ENCODE assay signal across 16 cellular contexts in the genomic region with DNA sequence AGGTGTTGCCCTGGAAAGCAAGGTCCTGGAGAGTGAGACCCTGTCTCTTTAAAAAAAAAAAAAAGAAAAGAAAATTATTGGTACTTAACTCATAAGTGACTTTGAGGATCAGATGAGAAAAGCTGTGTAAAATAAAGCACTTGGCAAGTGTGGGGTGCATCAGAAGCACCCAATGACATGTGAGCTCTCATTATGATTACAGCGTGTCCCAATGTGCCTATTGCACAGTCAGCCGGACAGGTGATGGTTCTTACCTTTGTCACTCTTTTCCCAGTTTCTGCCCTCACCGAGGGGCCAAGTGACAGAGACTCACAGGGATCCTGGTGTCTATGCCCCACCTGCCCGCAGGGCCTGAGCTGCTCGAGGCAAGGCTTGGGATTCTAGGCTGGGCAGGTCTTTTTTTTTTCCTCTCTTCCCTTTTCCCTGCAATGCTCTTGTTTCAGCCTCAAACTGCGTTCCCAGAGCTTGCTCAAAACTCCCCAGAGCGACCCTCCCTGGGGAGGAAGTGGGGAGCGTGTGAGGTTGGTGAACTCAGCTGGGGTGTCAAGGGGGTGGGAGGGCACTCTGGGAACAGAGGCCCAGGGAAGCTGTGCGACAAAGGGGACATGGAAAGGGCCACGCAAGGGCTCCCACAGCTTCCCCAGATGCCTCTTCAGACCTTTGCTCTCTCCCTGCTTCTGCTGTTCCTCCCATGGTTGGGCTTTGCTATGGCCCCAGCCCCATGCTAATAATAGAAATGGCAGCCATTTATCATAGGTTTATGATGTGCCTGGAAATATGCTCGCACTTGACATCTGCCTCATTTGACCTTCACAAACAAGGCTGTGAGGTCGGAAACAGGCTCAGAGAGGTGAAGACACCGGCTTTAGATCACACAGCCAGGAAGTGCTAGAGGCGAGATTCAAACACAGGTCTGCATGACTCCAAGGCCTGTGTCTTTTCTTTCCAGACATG. TPM values are rescaled to one million over a fixed set of nuclear protein-coding genes. Genes with fewer than 3 reads are reported as not detected.
DNase-seq lines count a peak whose midpoint lies in the region; ATAC-seq, FAIRE-seq and TF ChIP-seq lines count a peak whose summit lies in the region.
"Had no signal": no experiment of that assay in that cellular context is flagged by ENCODE, and none has a peak within 500 bp of the region (broad histone marks: within the 10 kb centered on the region; RNA-seq: fewer than 3 reads in every experiment).

No MANE protein-coding gene starts in this region.

- no peaks in the 10 kb centered on the region for H3K36me3 ChIP-seq in DND-41 (ENCODE audit: insufficient read depth, low read length)
- no peaks in the 10 kb centered on the region for H3K36me3 ChIP-seq in bronchial epithelial cell (ENCODE audit: control insufficient read depth, insufficient read depth, low read length)
- no peaks in the 10 kb centered on the region for H3K36me3 ChIP-seq in kidney (ENCODE audit: control insufficient read depth in 1 of 2, insufficient read depth in 2 of 2, low read length in 2 of 2)
- H3K36me3 ChIP-seq in gastrocnemius medialis = no peaks in the 10 kb centered on the region

- H3K9me3 ChIP-seq in DND-41 (ENCODE audit: insufficient read depth, low read length, severe bottlenecking) = no peaks in the 10 kb centered on the region
- no peaks in the 10 kb centered on the region for H3K9me3 ChIP-seq in kidney (ENCODE audit: control insufficient read depth in 1 of 2, low read length in 2 of 2)
- H3K9me3 ChIP-seq in gastrocnemius medialis = no peaks in the 10 kb centered on the region

- H3K27ac ChIP-seq in DND-41 (ENCODE audit: low read length) (no peak overlapping the region), kidney (ENCODE audit: low read depth in 2 of 2, low read length in 2 of 2) (peak overlapping the region; percentile 67 to 71), gastrocnemius medialis (peak overlapping the region; percentile 45 to 61 (median 48))

- no peaks in the 10 kb centered on the region for H3K36me3 Mint-ChIP-seq in stimulated activated effector memory CD8-positive, alpha-beta T cell treated with anti-CD3 and anti-CD28 coated beads, Interleukin-12 subunit alpha, Interleukin-12 subunit beta, amount 100 ng/mL, for 72 hours
- H3K36me3 Mint-ChIP-seq: naive thymus-derived CD8-positive, alpha-beta T cell; T-cell had no signal

- H3K4me3 Mint-ChIP-seq in stimulated activated effector memory CD8-positive, alpha-beta T cell treated with anti-CD3 and anti-CD28 coated beads, Interleukin-12 subunit alpha, Interleukin-12 subunit beta, amount 100 ng/mL, for 72 hours = no peak overlapping the region
- H3K4me3 Mint-ChIP-seq: activated naive CD4-positive, alpha-beta T cell treated with anti-CD3 and anti-CD28 coated beads for 36 hours; naive thymus-derived CD8-positive, alpha-beta T cell; stimulated activated naive CD8-positive, alpha-beta T cell treated with anti-CD3 and anti-CD28 coated beads, Interleukin-15, amount 100 ng/mL, for 72 hours; T-cell had no signal

- no peak overlapping the region for H3K4me2 ChIP-seq in DND-41 (ENCODE audit: insufficient read depth, low read length)

- in situ Hi-C loops in gastrocnemius medialis (cut with MboI; ENCODE audit: low sequenced_read_pairs in 4 of 4) = no loop called here

- DNase-seq in DND-41 (no peak), bronchial epithelial cell (ENCODE audit: low read depth) (no peak), kidney (peak; percentile 90), gastrocnemius medialis (no peak), NCI-H226 (no peak)
- DNase-seq in stimulated activated effector memory CD8-positive, alpha-beta T cell treated with anti-CD3 and anti-CD28 coated beads, Interleukin-12 subunit alpha, Interleukin-12 subunit beta, amount 100 ng/mL, for 72 hours (ENCODE audit: low spot score in 2 of 2) = no peak
- DNase-seq: activated CD4-positive, alpha-beta T cell treated with anti-CD3 and anti-CD28 coated beads, Interleukin-2, amount 50 U/mL, for 48 hours; activated naive CD4-positive, alpha-beta T cell treated with anti-CD3 and anti-CD28 coated beads for 36 hours; effector memory CD4-positive, alpha-beta T cell; NCI-H187; stimulated activated naive CD8-positive, alpha-beta T cell treated with anti-CD3 and anti-CD28 coated beads, Interleukin-15, amount 100 ng/mL, for 72 hours; T-cell had no signal

- H3K27me3 ChIP-seq in DND-41 (ENCODE audit: insufficient read depth, low read length, poor library complexity) = no peaks in the 10 kb centered on the region
- H3K27me3 ChIP-seq in bronchial epithelial cell (ENCODE audit: control insufficient read depth, insufficient read depth, low read length) = no peaks in the 10 kb centered on the region
- H3K27me3 ChIP-seq in gastrocnemius medialis = no peaks in the 10 kb centered on the region

- no peak overlapping the region for H3K4me3 ChIP-seq in DND-41 (ENCODE audit: low read depth in 1 of 2, low read length in 2 of 2)
- H3K4me3 ChIP-seq in bronchial epithelial cell (ENCODE audit: low read depth, low read length) = no peak overlapping the region
- H3K4me3 ChIP-seq in kidney (ENCODE audit: low read length in 2 of 2) = no peak overlapping the region
- no peak overlapping the region for H3K4me3 ChIP-seq in gastrocnemius medialis

- no peaks in the 10 kb centered on the region for H3K4me1 Mint-ChIP-seq in stimulated activated effector memory CD8-positive, alpha-beta T cell treated with anti-CD3 and anti-CD28 coated beads, Interleukin-12 subunit alpha, Interleukin-12 subunit beta, amount 100 ng/mL, for 72 hours

- no peaks in the 10 kb centered on the region for H3K79me2 ChIP-seq in DND-41 (ENCODE audit: insufficient read depth, low read length)

- TF ChIP-seq CTCF in DND-41 (IDR thresholded peaks at IDR 0.05; ENCODE audit: borderline replicate concordance, extremely low read depth, low read length, poor library complexity, severe bottlenecking) (no peak), bronchial epithelial cell (IDR thresholded peaks at IDR 0.05; ENCODE audit: insufficient read depth, low read length, severe bottlenecking) (no peak), kidney (IDR thresholded peaks at IDR 0.05; ENCODE audit: borderline replicate concordance, extremely low read depth, insufficient read depth) (no peak), gastrocnemius medialis (IDR thresholded peaks at IDR 0.05 in 4 of 5, conservative IDR thresholded peaks at IDR 0.05 in 1 of 5) (no peak)

- no peak overlapping the region for H3K9ac ChIP-seq in DND-41 (ENCODE audit: low read depth, low read length)
- H3K9ac ChIP-seq in kidney (ENCODE audit: low read length in 2 of 2) = no peak overlapping the region

- FAIRE-seq in bronchial epithelial cell (lab: Jason Lieb, UNC) = peak; percentile 52
- no peak for FAIRE-seq in kidney (lab: Jason Lieb, UNC)
- FAIRE-seq: GM18507 had no signal

- no peaks in the 10 kb centered on the region for H3K9me3 Mint-ChIP-seq in stimulated activated effector memory CD8-positive, alpha-beta T cell treated with anti-CD3 and anti-CD28 coated beads, Interleukin-12 subunit alpha, Interleukin-12 subunit beta, amount 100 ng/mL, for 72 hours
- H3K9me3 Mint-ChIP-seq: activated naive CD4-positive, alpha-beta T cell treated with anti-CD3 and anti-CD28 coated beads for 36 hours; naive thymus-derived CD8-positive, alpha-beta T cell; stimulated activated naive CD8-positive, alpha-beta T cell treated with anti-CD3 and anti-CD28 coated beads, Interleukin-15, amount 100 ng/mL, for 72 hours; T-cell had no signal

- no peaks in the 10 kb centered on the region for H3K4me1 ChIP-seq in DND-41 (ENCODE audit: insufficient read depth, low read length)
- peaks cover 4 to 23% of the 10 kb centered on the region in 2 donors for H3K4me1 ChIP-seq in kidney (ENCODE audit: control insufficient read depth in 1 of 2, insufficient read depth in 1 of 2, low read depth in 1 of 2, low read length in 2 of 2)
- peaks cover 9 to 30% of the 10 kb centered on the region in 2 donors for H3K4me1 ChIP-seq in gastrocnemius medialis

- ATAC-seq in DND-41 (ENCODE audit: insufficient read depth, low read depth) (peak; percentile 47; the same call in 1 of the 3 replicates), gastrocnemius medialis (peak; percentile 32 to 41), HG02970 (IDR thresholded peaks at IDR 0.05; ENCODE audit: low FRiP score, unreplicated experiment) (no peak), GM19395 (IDR thresholded peaks at IDR 0.05; ENCODE audit: unreplicated experiment) (no peak)
- no peak for ATAC-seq in stimulated activated effector memory CD8-positive, alpha-beta T cell treated with anti-CD3 and anti-CD28 coated beads, Interleukin-12 subunit alpha, Interleukin-12 subunit beta, amount 100 ng/mL, for 72 hours
- ATAC-seq: naive thymus-derived CD8-positive, alpha-beta T cell; stimulated activated naive CD8-positive, alpha-beta T cell treated with anti-CD3 and anti-CD28 coated beads, Interleukin-15, amount 100 ng/mL, for 72 hours; T-cell had no signal

- no peak overlapping the region for H3K27ac Mint-ChIP-seq in stimulated activated effector memory CD8-positive, alpha-beta T cell treated with anti-CD3 and anti-CD28 coated beads, Interleukin-12 subunit alpha, Interleukin-12 subunit beta, amount 100 ng/mL, for 72 hours
- H3K27ac Mint-ChIP-seq: activated naive CD4-positive, alpha-beta T cell treated with anti-CD3 and anti-CD28 coated beads for 36 hours; stimulated activated naive CD8-positive, alpha-beta T cell treated with anti-CD3 and anti-CD28 coated beads, Interleukin-15, amount 100 ng/mL, for 72 hours; T-cell had no signal

- no peak overlapping the region for H2AFZ ChIP-seq in DND-41 (ENCODE audit: low read depth, low read length)

- intact Hi-C loops in kidney (cut with DNase I) (no loop called here), gastrocnemius medialis (cut with DNase I; ENCODE audit: low total_unique reads) (no loop called here)

- no peaks in the 10 kb centered on the region for H4K20me1 ChIP-seq in DND-41 (ENCODE audit: insufficient read depth, low read length)

- no peak for TF ChIP-seq POLR2A in gastrocnemius medialis (IDR thresholded peaks at IDR 0.05)

RNA-seq across cellular contexts. Expression of a gene that starts 40.7 kb away (rescaled TPM):
- total RNA-seq in bronchial epithelial cell (not detected in 2 replicates), kidney (1.4 TPM), gastrocnemius medialis (1 to 10 TPM in 1 of 4 donors, not detected in 3; 1.2 TPM)
- 4.7 TPM for polyA plus RNA-seq in kidney (ENCODE audit: insufficient read depth, low read depth, low replicate concordance)
- total RNA-seq: activated naive CD4-positive, alpha-beta T cell treated with anti-CD3 and anti-CD28 coated beads for 36 hours; naive thymus-derived CD8-positive, alpha-beta T cell; T-cell had no signal
- polyA plus RNA-seq: naive thymus-derived CD8-positive, alpha-beta T cell had no signal

Comparison
In these comparisons a context has a peak if more than half of its experiments do, and no peak if none do; other contexts are left out.
1. ATAC-seq: peak in DND-41 (single experiment) and gastrocnemius medialis (2 of 2); none in HG02970 (single experiment), stimulated activated effector memory CD8-positive, alpha-beta T cell treated with anti-CD3 and anti-CD28 coated beads, Interleukin-12 subunit alpha, Interleukin-12 subunit beta, amount 100 ng/mL, for 72 hours (single experiment) and GM19395 (single experiment).